13 cellular contexts compared by ENCODE assay signal in genomic region chr2:68403199-68403644, GRCh38. TPM values are rescaled to one million over a fixed set of nuclear protein-coding genes. Genes with fewer than 3 reads are reported as not detected.
DNase-seq lines count a peak whose midpoint lies in the region; ATAC-seq and TF ChIP-seq lines count a peak whose summit lies in the region.
"Had no signal": no experiment of that assay in that cellular context is flagged by ENCODE, and none has a peak within 500 bp of the region (broad histone marks: within the 10 kb centered on the region; RNA-seq: fewer than 3 reads in every experiment).

No MANE protein-coding gene starts in this region.

- no peaks in the 10 kb centered on the region for H3K27me3 Mint-ChIP-seq in dendritic cell treated with granulocyte-macrophage colony-stimulating factor and Interleukin-4, amounts not matched to agents 40 ng/mL and 50 ng/mL, for 4 days

- H3K4me3 ChIP-seq in BLaER1 treated with 17β-estradiol and CSF1 and Interleukin-3, amounts not matched to agents 10 nM and 100 nM: no peak overlapping the region
- H3K4me3 ChIP-seq in HAP-1: no peak overlapping the region
- H3K4me3 ChIP-seq in adrenal gland: no peak overlapping the region
- H3K4me3 ChIP-seq: suprapubic skin had no signal

- no peak for TF ChIP-seq CTCF in adrenal gland (IDR thresholded peaks at IDR 0.05)

- H3K36me3 Mint-ChIP-seq in dendritic cell treated with granulocyte-macrophage colony-stimulating factor and Interleukin-4, amounts not matched to agents 40 ng/mL and 50 ng/mL, for 4 days (ENCODE audit: low read depth): peaks cover 95% of the 10 kb centered on the region

- H3K9me3 ChIP-seq in BLaER1 treated with 17β-estradiol and CSF1 and Interleukin-3, amounts not matched to agents 10 nM and 100 nM (replicated peaks in 1 of 11): peaks cover 8 to 68% (median 42%) of the 10 kb centered on the region in 11 experiments; a peak in 21 of 22 replicates
- no peaks in the 10 kb centered on the region for H3K9me3 ChIP-seq in HAP-1
- no peaks in the 10 kb centered on the region for H3K9me3 ChIP-seq in adrenal gland (replicated peaks in 1 of 3)
- H3K9me3 ChIP-seq: suprapubic skin had no signal

- H3K36me3 ChIP-seq in BLaER1 treated with 17β-estradiol and CSF1 and Interleukin-3, amounts not matched to agents 10 nM and 100 nM: peaks cover 0 to 53% (median 28%) of the 10 kb centered on the region in 11 experiments; a peak in 18 of 22 replicates
- H3K36me3 ChIP-seq in HAP-1 (replicated peaks) (no peaks in the 10 kb centered on the region), adrenal gland (replicated peaks in 1 of 2) (no peaks in the 10 kb centered on the region)
- H3K36me3 ChIP-seq: suprapubic skin had no signal

- H3K4me1 Mint-ChIP-seq in dendritic cell treated with granulocyte-macrophage colony-stimulating factor and Interleukin-4, amounts not matched to agents 40 ng/mL and 50 ng/mL, for 4 days (ENCODE audit: low read depth): peaks cover 38% of the 10 kb centered on the region

- H3K4me1 ChIP-seq in BLaER1 treated with 17β-estradiol and CSF1 and Interleukin-3, amounts not matched to agents 10 nM and 100 nM: peaks cover 0 to 21% (median 14%) of the 10 kb centered on the region in 10 experiments; a peak in 11 of 20 replicates
- H3K4me1 ChIP-seq in HAP-1: no peaks in the 10 kb centered on the region
- no peaks in the 10 kb centered on the region for H3K4me1 ChIP-seq in adrenal gland (replicated peaks in 1 of 2)

- no peaks in the 10 kb centered on the region for H3K27me3 ChIP-seq in BLaER1 treated with 17β-estradiol and CSF1 and Interleukin-3, amounts not matched to agents 10 nM and 100 nM
- H3K27me3 ChIP-seq in HAP-1 (ENCODE audit: low read depth) (no peaks in the 10 kb centered on the region; the same call in 1 of the 2 replicates), adrenal gland (no peaks in the 10 kb centered on the region)

- ATAC-seq in GM19372 (IDR thresholded peaks at IDR 0.05; ENCODE audit: low read depth, unreplicated experiment) (peak; percentile 76), HG03432 (IDR thresholded peaks at IDR 0.05; ENCODE audit: unreplicated experiment) (peak; percentile 94), HG03460 (IDR thresholded peaks at IDR 0.05; ENCODE audit: unreplicated experiment) (no peak)

- H3K9ac ChIP-seq in BLaER1 treated with 17β-estradiol and CSF1 and Interleukin-3, amounts not matched to agents 10 nM and 100 nM: peak overlapping the region in 1 of 11 experiments; percentile 50; a peak in 1 of 22 replicates

- H3K4me2 ChIP-seq in BLaER1 treated with 17β-estradiol and CSF1 and Interleukin-3, amounts not matched to agents 10 nM and 100 nM: peak overlapping the region in 7 of 11 experiments; percentile 8 to 59 (median 50); a peak in 11 of 22 replicates

- intact Hi-C loops in dendritic cell treated with granulocyte-macrophage colony-stimulating factor and Interleukin-4, amounts not matched to agents 40 ng/mL and 50 ng/mL, for 4 days (cut with micrococcal nuclease): no loop called here
- intact Hi-C loops in adrenal gland (cut with DNase I): no loop called here

- H3K27ac ChIP-seq in BLaER1 treated with 17β-estradiol and CSF1 and Interleukin-3, amounts not matched to agents 10 nM and 100 nM: peak overlapping the region in 2 of 11 experiments; percentile 30 to 34; a peak in 4 of 22 replicates
- no peak overlapping the region for H3K27ac ChIP-seq in adrenal gland
- H3K27ac ChIP-seq: suprapubic skin had no signal

- in situ Hi-C loops in HAP-1 (cut with MboI; ENCODE audit: low sequenced_read_pairs): no loop called here

- DNase-seq in HAP-1 (ENCODE audit: low spot score in 2 of 2) (no peak), adrenal gland (no peak), globus pallidus (ENCODE audit: low spot score) (no peak)
- DNase-seq: amygdala; effector memory CD4-positive, alpha-beta T cell; NCI-H187 treated with DMSO at 0.1 percent for 48 hours had no signal

- WGBS in adrenal gland, 4 donors: 58 to 89% (median 61%) methylated on average over 2 to 4 of the region's 4 CpGs

- no peak for TF ChIP-seq POLR2A in adrenal gland (IDR thresholded peaks at IDR 0.05)

- H4K20me1 ChIP-seq in BLaER1 treated with 17β-estradiol and CSF1 and Interleukin-3, amounts not matched to agents 10 nM and 100 nM: peaks cover 0 to 8% (median 0%) of the 10 kb centered on the region in 11 experiments; a peak in 1 of 22 replicates

- no peak overlapping the region for H3K4me3 Mint-ChIP-seq in dendritic cell treated with granulocyte-macrophage colony-stimulating factor and Interleukin-4, amounts not matched to agents 40 ng/mL and 50 ng/mL, for 4 days
- H3K4me3 Mint-ChIP-seq: T-helper 1 cell treated with Interleukin-12 subunit alpha and Interleukin-12 subunit beta and Interleukin-4 antibody, amounts not matched to agents 30 μg/mL and 1 μg/mL, for 36 hours had no signal

- peak overlapping the region; percentile 41 for H3K27ac Mint-ChIP-seq in dendritic cell treated with granulocyte-macrophage colony-stimulating factor and Interleukin-4, amounts not matched to agents 40 ng/mL and 50 ng/mL, for 4 days
- H3K27ac Mint-ChIP-seq: T-helper 1 cell treated with Interleukin-12 subunit alpha and Interleukin-12 subunit beta and Interleukin-4 antibody, amounts not matched to agents 30 μg/mL and 1 μg/mL, for 36 hours had no signal

- H3K9me3 Mint-ChIP-seq in dendritic cell treated with granulocyte-macrophage colony-stimulating factor and Interleukin-4, amounts not matched to agents 40 ng/mL and 50 ng/mL, for 4 days: peaks cover 33% of the 10 kb centered on the region

RNA-seq across cellular contexts. Expression of gene PLEK, which starts 38.1 kb away (rescaled TPM):
- 10 to 100 TPM in 6 of 8 donors, 1 to 10 TPM in 2; 5.1 to 29.4 (median 15.6) TPM for total RNA-seq in adrenal gland
- polyA plus RNA-seq in adrenal gland: 10 to 100 TPM in 1 of 3 donors, 1 to 10 TPM in 2; 5.2 to 12.2 (median 7.4) TPM
